ENCODE assay signal across 8 cellular contexts in genomic region chr5:73565969-73566547, GRCh38. TPM values are rescaled to one million over a fixed set of nuclear protein-coding genes. Genes with fewer than 3 reads are reported as not detected.
A peak's percentile ranks its signal among the peaks of the same experiment; 100 is the strongest.
DNase-seq lines count a peak whose midpoint lies in the region; ATAC-seq and TF ChIP-seq lines count a peak whose summit lies in the region.

No MANE protein-coding gene starts in this region.

- WGBS in heart left ventricle, 4 donors: 6 to 9% (median 7%) methylated on average over 8 of the region's 8 CpGs
- 5 to 6% methylated on average over 8 of the region's 8 CpGs for WGBS in testis, 2 donors

- H3K4me1 ChIP-seq in heart left ventricle (peaks cover 0 to 38% (median 30%) of the 10 kb centered on the region in 12 donors), iPS-18a (ENCODE audit: control insufficient read depth, low read depth, low read length) (peaks cover 3% of the 10 kb centered on the region), testis (peaks cover 12% of the 10 kb centered on the region)

- no peak for TF ChIP-seq CTCF in heart left ventricle (IDR thresholded peaks at IDR 0.05)
- TF ChIP-seq CTCF in WERI-Rb-1 (IDR thresholded peaks at IDR 0.05; ENCODE audit: low read depth, low read length): no peak
- no peak for TF ChIP-seq CTCF in testis (IDR thresholded peaks at IDR 0.05)

- H3K9me3 ChIP-seq in heart left ventricle (no peaks in the 10 kb centered on the region), WERI-Rb-1 (ENCODE audit: severe bottlenecking) (no peaks in the 10 kb centered on the region), iPS-18a (ENCODE audit: control insufficient read depth, low read depth, low read length) (no peaks in the 10 kb centered on the region), testis (no peaks in the 10 kb centered on the region)

- ATAC-seq in heart left ventricle: no peak
- ATAC-seq in left cardiac atrium: no peak
- no peak for ATAC-seq in HG03280 (IDR thresholded peaks at IDR 0.05; ENCODE audit: unreplicated experiment)
- no peak for ATAC-seq in left lobe of liver

- DNase-seq in heart left ventricle: no peak
- no peak for DNase-seq in left cardiac atrium
- no peak for DNase-seq in WERI-Rb-1
- DNase-seq in testis: no peak
- no peak for DNase-seq in left lobe of liver (ENCODE audit: low spot score)
- DNase-seq in CD1c-positive myeloid dendritic cell (ENCODE audit: extremely low spot score): no peak

- peak overlapping the region; percentile 96 for H3K9ac ChIP-seq in iPS-18a (ENCODE audit: low read length)

- H3K27ac ChIP-seq in heart left ventricle: peak overlapping the region; percentile 64 to 97 (median 93)
- H3K27ac ChIP-seq in WERI-Rb-1: peak overlapping the region; percentile 93
- peak overlapping the region; percentile 83 for H3K27ac ChIP-seq in iPS-18a (ENCODE audit: low read length)
- H3K27ac ChIP-seq in testis: peak overlapping the region; percentile 85 to 94

- no peak for TF ChIP-seq POLR2A in heart left ventricle (IDR thresholded peaks at IDR 0.05)
- TF ChIP-seq POLR2A in testis (IDR thresholded peaks at IDR 0.05): no peak

- H3K4me3 ChIP-seq in heart left ventricle (peak overlapping the region; percentile 53 to 91 (median 79)), WERI-Rb-1 (ENCODE audit: low read depth, low read length) (peak overlapping the region; percentile 100), iPS-18a (ENCODE audit: low read length) (peak overlapping the region; percentile 98), testis (peak overlapping the region; percentile 79 to 99)

- peaks cover 0 to 50% (median 42%) of the 10 kb centered on the region in 9 donors for H3K36me3 ChIP-seq in heart left ventricle
- H3K36me3 ChIP-seq in WERI-Rb-1: peaks cover 28% of the 10 kb centered on the region
- H3K36me3 ChIP-seq in iPS-18a (ENCODE audit: control insufficient read depth, low read depth, low read length): peaks cover 21% of the 10 kb centered on the region
- no peaks in the 10 kb centered on the region for H3K36me3 ChIP-seq in testis (ENCODE audit: low read depth, missing control alignments)

- intact Hi-C loops in heart left ventricle (cut with DNase I): loop anchor here in 1 of 10 donors (10.0 kb wide), 1 partner anchor 1119 kb away; the partner anchor contains the start of gene HEXB
- intact Hi-C loops in left cardiac atrium (cut with DNase I): no loop called here
- intact Hi-C loops in testis (cut with DNase I; ENCODE audit: low total_unique reads): no loop called here

- H3K27me3 ChIP-seq in heart left ventricle (no peaks in the 10 kb centered on the region), WERI-Rb-1 (ENCODE audit: insufficient read depth, low read depth, severe bottlenecking) (no peaks in the 10 kb centered on the region), iPS-18a (ENCODE audit: control insufficient read depth, insufficient read depth, low read length) (no peaks in the 10 kb centered on the region), testis (no peaks in the 10 kb centered on the region)

RNA-seq across cellular contexts. Expression of gene UTP15, which starts 0.5 kb away (rescaled TPM):
- 10 to 100 TPM in 5 of 9 donors, 1 to 10 TPM in 4; 6.7 to 12.5 (median 10.2) TPM for total RNA-seq in heart left ventricle
- 1 to 10 TPM; 2.3 to 7.7 TPM for polyA plus RNA-seq in heart left ventricle
- 10 to 100 TPM; 11.3 to 18.0 TPM for total RNA-seq in left cardiac atrium
- 10 to 100 TPM; 34.9 to 36.7 TPM for total RNA-seq in testis
- 11.4 TPM for polyA plus RNA-seq in testis (ENCODE audit: insufficient read depth, low read depth, low replicate concordance)
- 8.6 TPM for total RNA-seq in left lobe of liver

RNA-seq across cellular contexts. Expression of gene ANKRA2, which starts 0.6 kb away (rescaled TPM):
- total RNA-seq in heart left ventricle (10 to 100 TPM; 10.3 to 14.9 (median 11.4) TPM), left cardiac atrium (10 to 100 TPM in 1 of 2 donors, 1 to 10 TPM in 1; 9.8 to 12.5 TPM), testis (10 to 100 TPM; 33.6 to 34.7 TPM), left lobe of liver (10.6 TPM)
- polyA plus RNA-seq in heart left ventricle (1 to 10 TPM; 6.2 to 8.6 TPM), testis (ENCODE audit: insufficient read depth, low read depth, low replicate concordance) (20.3 TPM)

RNA-seq across cellular contexts. Expression of gene ARHGEF28, which starts 59.9 kb away (rescaled TPM):
- total RNA-seq in heart left ventricle (1 to 10 TPM in 7 of 9 donors, under 1 TPM in 2; 0.86 to 7.7 (median 2.2) TPM), left cardiac atrium (1 to 10 TPM; 2.6 to 3.1 TPM), testis (1 to 10 TPM; 8.0 to 8.7 TPM), left lobe of liver (14.4 TPM)
- polyA plus RNA-seq in heart left ventricle (1 to 10 TPM in 1 of 2 donors, under 1 TPM in 1; 0.51 to 1.5 TPM), testis (ENCODE audit: insufficient read depth, low read depth, low replicate concordance) (3.9 TPM)
